Comparison of ENCODE assay signal across 17 cellular contexts in genomic region chr3:28841436-28841835, GRCh38.
DNase-seq lines count a peak whose midpoint lies in the region; ATAC-seq lines count a peak whose summit lies in the region.
"Had no signal": no experiment of that assay in that cellular context is flagged by ENCODE, and none has a peak within 500 bp of the region (broad histone marks: within the 10 kb centered on the region; RNA-seq: fewer than 3 reads in every experiment).

No MANE protein-coding gene starts in this region.

- peak; percentile 27 for DNase-seq in activated CD4-positive, alpha-beta T cell treated with anti-CD3 and anti-CD28 coated beads for 36 hours
- DNase-seq in activated CD4-positive, alpha-beta T cell treated with anti-CD3 and anti-CD28 coated beads for 1 hour, result no peak
- no peak for DNase-seq in activated naive CD8-positive, alpha-beta T cell treated with anti-CD3 and anti-CD28 coated beads, Interleukin-2, amount 50 U/mL, for 24 hours
- DNase-seq in caudate nucleus (lab: John Stamatoyannopoulos, UW) (no peak), ureter (ENCODE audit: low spot score) (no peak), SIG-M5 treated with dmso at 0.1 percent for 504 hours (lab: John Stamatoyannopoulos, UW; ENCODE audit: unreplicated experiment) (no peak)
- DNase-seq: brain microvascular endothelial cell; effector memory CD4-positive, alpha-beta T cell; foreskin melanocyte; immature natural killer cell; mesenchymal stem cell; NCI-H2081 treated with DMSO at 0.1 percent for 48 hours; Right ventricle myocardium superior; spleen; thyroid gland had no signal

- H3K27ac Mint-ChIP-seq in activated CD4-positive, alpha-beta T cell treated with anti-CD3 and anti-CD28 coated beads for 36 hours, result peak overlapping the region; percentile 70
- H3K27ac Mint-ChIP-seq in activated naive CD8-positive, alpha-beta T cell treated with anti-CD3 and anti-CD28 coated beads, Interleukin-2, amount 50 U/mL, for 24 hours, result peak overlapping the region; percentile 2
- H3K27ac Mint-ChIP-seq: immature natural killer cell had no signal

- peaks cover 5% of the 10 kb centered on the region for H3K9me3 Mint-ChIP-seq in activated CD4-positive, alpha-beta T cell treated with anti-CD3 and anti-CD28 coated beads for 36 hours (ENCODE audit: low read depth)
- H3K9me3 Mint-ChIP-seq in activated naive CD8-positive, alpha-beta T cell treated with anti-CD3 and anti-CD28 coated beads, Interleukin-2, amount 50 U/mL, for 24 hours, result peaks cover 4% of the 10 kb centered on the region

- peaks cover 21% of the 10 kb centered on the region for H3K4me1 Mint-ChIP-seq in activated CD4-positive, alpha-beta T cell treated with anti-CD3 and anti-CD28 coated beads for 36 hours
- H3K4me1 Mint-ChIP-seq in activated naive CD8-positive, alpha-beta T cell treated with anti-CD3 and anti-CD28 coated beads, Interleukin-2, amount 50 U/mL, for 24 hours, result peaks cover 13% of the 10 kb centered on the region
- H3K4me1 Mint-ChIP-seq: immature natural killer cell had no signal

- no peaks in the 10 kb centered on the region for H3K36me3 Mint-ChIP-seq in activated CD4-positive, alpha-beta T cell treated with anti-CD3 and anti-CD28 coated beads for 36 hours (ENCODE audit: low read depth)
- no peaks in the 10 kb centered on the region for H3K36me3 Mint-ChIP-seq in activated naive CD8-positive, alpha-beta T cell treated with anti-CD3 and anti-CD28 coated beads, Interleukin-2, amount 50 U/mL, for 24 hours (ENCODE audit: low read depth)
- H3K36me3 Mint-ChIP-seq: immature natural killer cell had no signal

- POLR2A ChIA-PET in activated CD4-positive, alpha-beta T cell treated with anti-CD3 and anti-CD28 coated beads for 36 hours (lab: Charles Lee), result interaction anchor here (0.6 kb wide), 1 partner anchor 94 kb away, joined by 9 read pairs; no protein-coding TSS in a partner anchor

- peaks cover 18% of the 10 kb centered on the region for H3K27me3 Mint-ChIP-seq in activated CD4-positive, alpha-beta T cell treated with anti-CD3 and anti-CD28 coated beads for 36 hours
- peaks cover 7% of the 10 kb centered on the region for H3K27me3 Mint-ChIP-seq in activated naive CD8-positive, alpha-beta T cell treated with anti-CD3 and anti-CD28 coated beads, Interleukin-2, amount 50 U/mL, for 24 hours

- ATAC-seq in activated CD4-positive, alpha-beta T cell treated with anti-CD3 and anti-CD28 coated beads for 36 hours, result peak; percentile 35
- peak; percentile 20 for ATAC-seq in GM21529 (IDR thresholded peaks at IDR 0.05; ENCODE audit: unreplicated experiment)
- ATAC-seq in HG03196 (IDR thresholded peaks at IDR 0.05; ENCODE audit: unreplicated experiment), result peak; percentile 23
- ATAC-seq in activated naive CD8-positive, alpha-beta T cell treated with anti-CD3 and anti-CD28 coated beads, Interleukin-2, amount 50 U/mL, for 24 hours, result peak; percentile 41

- no peak overlapping the region for H3K4me3 Mint-ChIP-seq in activated CD4-positive, alpha-beta T cell treated with anti-CD3 and anti-CD28 coated beads for 36 hours
- H3K4me3 Mint-ChIP-seq in activated naive CD8-positive, alpha-beta T cell treated with anti-CD3 and anti-CD28 coated beads, Interleukin-2, amount 50 U/mL, for 24 hours, result no peak overlapping the region
- H3K4me3 Mint-ChIP-seq: immature natural killer cell had no signal

- intact Hi-C loops in activated CD4-positive, alpha-beta T cell treated with anti-CD3 and anti-CD28 coated beads for 36 hours (cut with DNase I, micrococcal nuclease), result loop anchor here (1.0 to 10.0 kb wide), 6 partner anchors 57 to 845 kb away; partner anchors contain the start of genes AZI2 (in 1 of the 2), RBMS3 (in 1 of the 2) and ZCWPW2 (in 1 of the 2)

- CTCF ChIA-PET in activated CD4-positive, alpha-beta T cell treated with anti-CD3 and anti-CD28 coated beads for 36 hours (lab: Charles Lee), result interaction anchor here (1.0 kb wide), 1 partner anchor 174 kb away, joined by 3 read pairs; no protein-coding TSS in a partner anchor

- no peak overlapping the region for H3K27ac ChIP-seq in caudate nucleus (ENCODE audit: low read depth, low read length)
- H3K27ac ChIP-seq: brain microvascular endothelial cell, spleen, thyroid gland had no signal
